ENCODE assay signal across 20 cellular contexts in the genomic region with DNA sequence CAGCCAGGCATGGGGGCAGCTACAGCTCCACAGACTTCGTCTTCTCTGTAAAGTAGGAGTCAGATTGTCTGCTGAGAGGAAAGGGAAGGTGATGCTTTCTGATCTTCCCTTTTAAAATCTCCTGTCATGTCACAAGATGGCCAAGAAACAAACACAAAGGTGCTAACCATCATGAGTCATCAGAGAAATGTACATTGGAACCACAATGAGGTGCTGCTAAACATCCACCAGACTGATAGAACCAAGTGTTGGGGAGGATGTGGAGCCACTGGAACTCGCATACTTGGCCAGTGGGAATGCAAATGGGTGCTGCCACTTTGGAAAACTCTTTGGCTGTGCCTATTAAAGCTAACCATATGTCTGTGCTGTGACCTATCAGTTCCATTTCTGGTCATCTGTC.
"Had no signal": no experiment of that assay in that cellular context is flagged by ENCODE, and none has a peak within 500 bp of the region (broad histone marks: within the 10 kb centered on the region; RNA-seq: fewer than 3 reads in every experiment).

No MANE protein-coding gene starts in this region.

- H3K9me3 Mint-ChIP-seq: activated naive CD4-positive, alpha-beta T cell treated with anti-CD3 and anti-CD28 coated beads, Interleukin-2, amount 10 ng/mL, durations not matched to agents 7 days and 5 days; activated T-cell treated with anti-CD3 and anti-CD28 coated beads, Interleukin-2, amount 50 U/mL, for 4 hours had no signal

- H3K27ac Mint-ChIP-seq: activated CD8-positive, alpha-beta memory T cell treated with anti-CD3 and anti-CD28 coated beads, Interleukin-2, amount 10 ng/mL, durations not matched to agents 7 days and 5 days; activated T-helper 2 cell treated with anti-CD3 and anti-CD28 coated beads, Interferon-gamma antibody, Interleukin-2, Interleukin-4, amounts not matched to agents 10 μg/mL and 5 μg/mL and 100 μg/mL, durations not matched to agents 14 hours and 24 hours and 36 hours; brain had no signal

- H3K4me3 Mint-ChIP-seq: activated CD4-positive, alpha-beta T cell treated with anti-CD3 and anti-CD28 coated beads, Interleukin-2, amount 10 ng/mL, durations not matched to agents 7 days and 5 days; activated CD8-positive, alpha-beta memory T cell treated with anti-CD3 and anti-CD28 coated beads, Interleukin-2, amount 10 ng/mL, durations not matched to agents 7 days and 5 days; activated naive CD4-positive, alpha-beta T cell treated with anti-CD3 and anti-CD28 coated beads, Interleukin-2, amount 10 ng/mL, durations not matched to agents 7 days and 5 days; activated T-cell treated with anti-CD3 and anti-CD28 coated beads, Interleukin-2, amount 50 U/mL, for 4 hours; brain had no signal

- H3K27me3 Mint-ChIP-seq: activated CD4-positive, alpha-beta T cell treated with anti-CD3 and anti-CD28 coated beads, Interleukin-2, amount 10 ng/mL, durations not matched to agents 7 days and 5 days; activated CD8-positive, alpha-beta memory T cell treated with anti-CD3 and anti-CD28 coated beads, Interleukin-2, amount 10 ng/mL, durations not matched to agents 7 days and 5 days; activated naive CD4-positive, alpha-beta T cell treated with anti-CD3 and anti-CD28 coated beads, Interleukin-2, amount 10 ng/mL, durations not matched to agents 7 days and 5 days; brain had no signal

- ATAC-seq: activated CD8-positive, alpha-beta memory T cell treated with anti-CD3 and anti-CD28 coated beads, Interleukin-2, amount 10 ng/mL, durations not matched to agents 7 days and 5 days; activated T-cell treated with anti-CD3 and anti-CD28 coated beads, Interleukin-2, amount 50 U/mL, for 4 hours had no signal

- H3K27ac ChIP-seq: VCaP had no signal

- DNase-seq: activated CD4-positive, alpha-beta T cell treated with anti-CD3 and anti-CD28 coated beads, Interleukin-2, amount 10 ng/mL, durations not matched to agents 7 days and 5 days; activated CD4-positive, CD25-positive, alpha-beta regulatory T cell; activated CD8-positive, alpha-beta memory T cell treated with anti-CD3 and anti-CD28 coated beads, Interleukin-2, amount 10 ng/mL, durations not matched to agents 7 days and 5 days; activated gamma-delta T cell treated with Interleukin-2 at 50 U/mL for 16 hours; activated naive CD4-positive, alpha-beta T cell treated with anti-CD3 and anti-CD28 coated beads, Interleukin-2, amount 10 ng/mL, durations not matched to agents 7 days and 5 days; activated T-cell treated with anti-CD3 and anti-CD28 coated beads, Interleukin-2, amount 50 U/mL, for 4 hours; amygdala; Karpas-422; NCI-H1417; NCI-H1930; NCI-H2171; NCI-H2227 treated with DMSO at 0.1 percent for 48 hours; NCI-H446 treated with DMSO at 0.1 percent for 48 hours; NCI-H526; NCI-H774; SIG-M5; T1000 had no signal

- H3K4me1 Mint-ChIP-seq: activated CD4-positive, alpha-beta T cell treated with anti-CD3 and anti-CD28 coated beads, Interleukin-2, amount 10 ng/mL, durations not matched to agents 7 days and 5 days; activated naive CD4-positive, alpha-beta T cell treated with anti-CD3 and anti-CD28 coated beads, Interleukin-2, amount 10 ng/mL, durations not matched to agents 7 days and 5 days had no signal
